ENCODE assay signal across 8 cellular contexts in the genomic region with DNA sequence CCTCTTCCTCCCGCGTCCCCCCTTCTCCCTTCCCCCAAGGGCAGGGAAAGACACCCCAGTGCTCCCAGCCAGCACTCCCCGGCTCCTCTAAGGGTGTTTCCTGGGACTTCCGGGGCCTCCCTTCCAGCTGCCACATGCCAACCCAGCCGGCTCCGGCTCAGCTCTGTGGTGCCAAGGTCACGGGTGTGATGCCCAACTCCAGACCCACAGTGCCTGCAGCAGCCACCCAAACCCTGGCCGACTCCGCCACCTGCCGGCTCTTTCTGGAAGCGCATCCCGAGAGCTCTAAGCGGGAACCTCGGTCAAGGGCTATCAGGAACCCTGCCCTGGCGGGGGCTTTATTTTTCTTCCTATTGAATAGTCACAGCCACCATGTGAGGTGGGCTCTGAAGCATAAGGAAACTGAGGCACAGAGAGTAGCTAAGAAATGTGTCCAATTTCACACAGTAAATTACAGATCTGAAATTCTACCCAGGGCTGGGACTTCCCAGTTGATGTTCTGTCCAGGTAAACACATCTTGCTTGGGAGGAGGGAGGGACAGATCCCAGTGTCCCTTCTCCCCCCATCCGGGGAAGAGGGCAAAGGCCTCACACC. TPM values are rescaled to one million over a fixed set of nuclear protein-coding genes. Genes with fewer than 3 reads are reported as not detected.
DNase-seq lines count a peak whose midpoint lies in the region; ATAC-seq and TF ChIP-seq lines count a peak whose summit lies in the region.

No MANE protein-coding gene starts in this region.

- H3K4me3 ChIP-seq in heart left ventricle (no peak overlapping the region), aorta (ENCODE audit: low read length in 2 of 2) (no peak overlapping the region)

- intact Hi-C loops in heart left ventricle (cut with DNase I) (loop anchor here (1.0 to 10.0 kb wide), 19 partner anchors 44 to 361 kb away; a partner anchor contains a TSS), aorta (cut with DNase I) (loop anchor here (1.0 to 5.0 kb wide), 6 partner anchors 43 to 133 kb away; a partner anchor contains a TSS)

- H3K4me1 ChIP-seq in heart left ventricle: peaks cover 0 to 27% (median 13%) of the 10 kb centered on the region in 12 donors
- H3K4me1 ChIP-seq in aorta (ENCODE audit: control insufficient read depth in 1 of 2, insufficient read depth in 2 of 2, low read length in 2 of 2): no peaks in the 10 kb centered on the region

- CTCF ChIA-PET in T-cell (lab: Charles Lee): interaction anchor here (0.6 to 3.3 kb wide), 16 partner anchors 9 to 443 kb away, joined by 3 to 40 read pairs (median 4); a partner anchor contains a TSS

- H3K4me3 Mint-ChIP-seq in T-cell: peak overlapping the region in 1 of 3 donors; percentile 21

- WGBS in heart left ventricle, 4 donors: 4 to 10% (median 8%) methylated on average over 6 to 16 of the region's 16 CpGs
- WGBS in aorta, 2 donors: 0 to 3% methylated on average over 15 to 16 of the region's 16 CpGs

- no peak for TF ChIP-seq POLR2A in heart left ventricle (IDR thresholded peaks at IDR 0.05)

- no peaks in the 10 kb centered on the region for H3K9me3 Mint-ChIP-seq in T-cell

- H3K36me3 ChIP-seq in heart left ventricle (no peaks in the 10 kb centered on the region), aorta (ENCODE audit: control insufficient read depth in 1 of 2, insufficient read depth in 2 of 2, low read length in 1 of 2) (no peaks in the 10 kb centered on the region)

- POLR2A ChIA-PET in T-cell (lab: Charles Lee): no interaction called here

- ATAC-seq in T-cell (replicated peaks in 1 of 4) (peak; percentile 61 to 68 (median 64)), heart left ventricle (peak; percentile 71 to 82 (median 80)), aorta (ENCODE audit: low FRiP score) (peak; percentile 84)

- TF ChIP-seq CTCF in heart left ventricle (IDR thresholded peaks at IDR 0.05): peak; percentile 87 to 97 (median 94)

- H3K27ac Mint-ChIP-seq in T-cell: no peak overlapping the region

- H3K27me3 ChIP-seq in heart left ventricle (peaks cover 8 to 37% (median 32%) of the 10 kb centered on the region in 9 donors), aorta (ENCODE audit: control insufficient read depth in 1 of 2, insufficient read depth in 2 of 2, low read length in 1 of 2) (no peaks in the 10 kb centered on the region)

- DNase-seq in NCI-H2081 (lab: John Stamatoyannopoulos, UW) (peak; percentile 80 to 85), NCI-H2081 treated with DMSO at 0.1 percent for 48 hours (lab: John Stamatoyannopoulos, UW) (no peak), NCI-H1048 (lab: John Stamatoyannopoulos, UW) (peak; percentile 22), T-cell (peak; percentile 52 to 88 (median 78)), heart left ventricle (peak; percentile 81 to 92 (median 87)), putamen (ENCODE audit: low spot score) (peak; percentile 78), aorta (peak; percentile 92 to 96)
- DNase-seq in activated naive CD8-positive, alpha-beta T cell treated with anti-CD3 and anti-CD28 coated beads, Interleukin-2, amount 50 U/mL, for 16 hours (ENCODE audit: low read depth, low spot score): peak; percentile 77

- H3K27ac ChIP-seq in heart left ventricle: peak overlapping the region in 2 of 12 donors; percentile 8 to 50
- no peak overlapping the region for H3K27ac ChIP-seq in aorta (ENCODE audit: low read depth in 1 of 2, low read length in 2 of 2)

- peaks cover 26 to 27% of the 10 kb centered on the region in 2 donors for H3K27me3 Mint-ChIP-seq in T-cell

- H3K4me1 Mint-ChIP-seq in T-cell: peaks cover 22 to 36% (median 30%) of the 10 kb centered on the region in 3 donors

- H3K36me3 Mint-ChIP-seq in T-cell: no peaks in the 10 kb centered on the region

- H3K9me3 ChIP-seq in heart left ventricle (no peaks in the 10 kb centered on the region), aorta (ENCODE audit: control insufficient read depth, low read length) (no peaks in the 10 kb centered on the region)

RNA-seq across cellular contexts. Expression of a gene that starts 3.3 kb away (rescaled TPM):
- under 1 TPM in 4 of 5 donors, not detected in 1; 0.12 to 0.35 (median 0.18) TPM for total RNA-seq in T-cell
- 1 to 10 TPM in 4 of 9 donors, under 1 TPM in 4, not detected in 1; 0.54 to 5.8 (median 0.88) TPM for total RNA-seq in heart left ventricle
- polyA plus RNA-seq in heart left ventricle: 1 to 10 TPM in 1 of 2 donors, under 1 TPM in 1; 0.61 to 2.5 TPM
- total RNA-seq in aorta: 1 to 10 TPM; 1.0 to 2.5 TPM
- 10 to 100 TPM in 1 of 2 donors, not detected in 1; 13.5 TPM for polyA plus RNA-seq in aorta

RNA-seq across cellular contexts. Expression of a gene that starts 13.5 kb away (rescaled TPM):
- 100 to 1,000 TPM in 2 of 5 donors, 10 to 100 TPM in 3; 81.3 to 146 (median 99.7) TPM for total RNA-seq in T-cell
- 10 to 100 TPM; 14.1 to 36.5 (median 19.3) TPM for total RNA-seq in heart left ventricle
- polyA plus RNA-seq in heart left ventricle: 10 to 100 TPM; 24.2 to 57.2 TPM
- 10 to 100 TPM; 34.7 to 58.1 TPM for total RNA-seq in aorta
- polyA plus RNA-seq in aorta: 10 to 100 TPM; 35.7 to 72.4 TPM

RNA-seq across cellular contexts. Expression of a gene that starts 15.7 kb away (rescaled TPM):
- total RNA-seq in T-cell (not detected), heart left ventricle (not detected), aorta (not detected)
- polyA plus RNA-seq in heart left ventricle (not detected), aorta (not detected)

RNA-seq across cellular contexts. Expression of a gene that starts 41.7 kb away (rescaled TPM):
- total RNA-seq in T-cell: 1 to 10 TPM; 2.2 to 7.8 (median 6.6) TPM
- 1,000 to 10,000 TPM; 2,428 to 9,343 (median 4,137) TPM for total RNA-seq in heart left ventricle
- 1,000 to 10,000 TPM; 2,028 to 5,784 TPM for polyA plus RNA-seq in heart left ventricle
- total RNA-seq in aorta: 1 to 10 TPM; 1.9 to 3.1 TPM
- polyA plus RNA-seq in aorta: 1 to 10 TPM; 4.0 to 9.3 TPM

RNA-seq across cellular contexts. Expression of a gene that starts 44.8 kb away (rescaled TPM):
- total RNA-seq in T-cell: under 1 TPM in 3 of 5 donors, not detected in 2; 0.35 to 0.56 (median 0.47) TPM
- 1 to 10 TPM; 2.4 to 7.9 (median 6.0) TPM for total RNA-seq in heart left ventricle
- polyA plus RNA-seq in heart left ventricle: 10 to 100 TPM; 13.0 to 15.6 TPM
- 1 to 10 TPM in 1 of 2 donors, under 1 TPM in 1; 0.75 to 1.5 TPM for total RNA-seq in aorta
- polyA plus RNA-seq in aorta: 10 to 100 TPM in 1 of 2 donors, under 1 TPM in 1; 0.75 to 30.2 TPM
